Comparison of ENCODE assay signal across 13 cellular contexts in genomic region chr10:10293431-10293830, GRCh38.
DNase-seq lines count a peak whose midpoint lies in the region; ATAC-seq and TF ChIP-seq lines count a peak whose summit lies in the region.
"Had no signal": no experiment of that assay in that cellular context is flagged by ENCODE, and none has a peak within 500 bp of the region (broad histone marks: within the 10 kb centered on the region; RNA-seq: fewer than 3 reads in every experiment).

No MANE protein-coding gene starts in this region.

- POLR2A ChIA-PET in OCI-LY7 (lab: Charles Lee), result no interaction called here

- no peak overlapping the region for H2AFZ ChIP-seq in OCI-LY7 (ENCODE audit: low read length)

- H3K9me3 Mint-ChIP-seq in endodermal cell, result peaks cover 13% of the 10 kb centered on the region

- H3K4me1 ChIP-seq in endodermal cell (ENCODE audit: control insufficient read depth, insufficient read depth, low read length), result no peaks in the 10 kb centered on the region
- no peaks in the 10 kb centered on the region for H3K4me1 ChIP-seq in OCI-LY7 (ENCODE audit: insufficient read depth, low read length, poor library complexity, severe bottlenecking)
- no peaks in the 10 kb centered on the region for H3K4me1 ChIP-seq in effector memory CD4-positive, alpha-beta T cell (ENCODE audit: control insufficient read depth, insufficient read depth, low read length, poor library complexity, severe bottlenecking)
- H3K4me1 ChIP-seq: upper lobe of left lung had no signal

- intact Hi-C loops in OCI-LY7 (cut with micrococcal nuclease; ENCODE audit: unreplicated experiment), result no loop called here

- H3K36me3 Mint-ChIP-seq in endodermal cell (ENCODE audit: low read depth), result no peaks in the 10 kb centered on the region

- peaks cover 18% of the 10 kb centered on the region for H3K4me1 Mint-ChIP-seq in endodermal cell

- H3K27ac ChIP-seq in endodermal cell (ENCODE audit: low read depth, low read length) (no peak overlapping the region), OCI-LY7 (ENCODE audit: low read depth, low read length, poor library complexity, severe bottlenecking) (no peak overlapping the region)
- no peak overlapping the region for H3K27ac ChIP-seq in effector memory CD4-positive, alpha-beta T cell (ENCODE audit: insufficient read depth, low read length, poor library complexity, severe bottlenecking)
- H3K27ac ChIP-seq: C4-2B, SK-N-MC, upper lobe of left lung had no signal

- H3K9me3 ChIP-seq in endodermal cell (ENCODE audit: control insufficient read depth, low read length) (no peaks in the 10 kb centered on the region), OCI-LY7 (ENCODE audit: low read length) (no peaks in the 10 kb centered on the region)
- no peaks in the 10 kb centered on the region for H3K9me3 ChIP-seq in effector memory CD4-positive, alpha-beta T cell (ENCODE audit: control insufficient read depth, low read length)
- H3K9me3 ChIP-seq: upper lobe of left lung had no signal

- no peaks in the 10 kb centered on the region for H3K27me3 ChIP-seq in endodermal cell (ENCODE audit: control insufficient read depth, insufficient read depth, low read length, poor library complexity, severe bottlenecking)
- H3K27me3 ChIP-seq in effector memory CD4-positive, alpha-beta T cell (replicated peaks; ENCODE audit: control insufficient read depth, insufficient read depth, low read length, poor library complexity, severe bottlenecking), result no peaks in the 10 kb centered on the region
- H3K27me3 ChIP-seq: upper lobe of left lung had no signal

- ATAC-seq in left lobe of liver, result no peak

- DNase-seq in NCI-H526 (lab: John Stamatoyannopoulos, UW), result peak; percentile 58 to 76
- DNase-seq in endodermal cell, result peak; percentile 68
- peak; percentile 19 for DNase-seq in iris pigment epithelial cell (ENCODE audit: low read depth)
- peak; percentile 57 for DNase-seq in superior temporal gyrus (ENCODE audit: extremely low spot score)
- DNase-seq in NCI-H345 (lab: John Stamatoyannopoulos, UW), result no peak
- no peak for DNase-seq in OCI-LY7 (ENCODE audit: low spot score)
- DNase-seq in effector memory CD4-positive, alpha-beta T cell, result no peak
- no peak for DNase-seq in left lobe of liver (ENCODE audit: low spot score)
- DNase-seq: activated CD4-positive, alpha-beta T cell treated with anti-CD3 and anti-CD28 coated beads, Interleukin-2, amount 50 U/mL, for 48 hours; stimulated activated CD4-positive, alpha-beta T cell treated with anti-CD3 and anti-CD28 coated beads, Interleukin-2, amount 100 ng/mL, for 48 hours; upper lobe of left lung had no signal

- no peak overlapping the region for H3K4me3 ChIP-seq in endodermal cell (ENCODE audit: low read length)
- H3K4me3 ChIP-seq in OCI-LY7 (ENCODE audit: low read depth, low read length, poor library complexity, severe bottlenecking), result no peak overlapping the region
- H3K4me3 ChIP-seq in effector memory CD4-positive, alpha-beta T cell (ENCODE audit: insufficient read depth, low read depth, low read length, poor library complexity, severe bottlenecking), result no peak overlapping the region
- H3K4me3 ChIP-seq: SK-N-MC, upper lobe of left lung had no signal

- H3K27me3 Mint-ChIP-seq in endodermal cell (ENCODE audit: insufficient read depth), result no peaks in the 10 kb centered on the region

- CTCF ChIA-PET in OCI-LY7 (lab: Charles Lee; ENCODE audit: unreplicated experiment), result no interaction called here

- WGBS in endodermal cell (ENCODE audit: insufficient coverage in 1 of 2, insufficient read length in 1 of 2), 2 experiments, result 20 to 30% methylated on average over 2 to 5 of the region's 5 CpGs

- H3K27ac Mint-ChIP-seq in endodermal cell, result no peak overlapping the region

- H3K79me2 ChIP-seq in OCI-LY7 (ENCODE audit: insufficient read depth, low read depth, low read length), result no peaks in the 10 kb centered on the region

- H3K9ac ChIP-seq in endodermal cell (ENCODE audit: extremely low read depth, low read length, poor library complexity, severe bottlenecking), result no peak overlapping the region

- no TSS peak for BruUV-seq in OCI-LY7 (replicated peaks; lab: Mats Ljungman, UMichigan)

- no peaks in the 10 kb centered on the region for H3K9me2 ChIP-seq in OCI-LY7 (ENCODE audit: insufficient read depth, low read length)

- H4K20me1 ChIP-seq in OCI-LY7 (ENCODE audit: insufficient read depth, low read length), result no peaks in the 10 kb centered on the region

- H3K36me3 ChIP-seq in endodermal cell (ENCODE audit: control insufficient read depth, insufficient read depth, low read length) (no peaks in the 10 kb centered on the region), OCI-LY7 (ENCODE audit: insufficient read depth, low read length) (no peaks in the 10 kb centered on the region)
- no peaks in the 10 kb centered on the region for H3K36me3 ChIP-seq in effector memory CD4-positive, alpha-beta T cell (ENCODE audit: control insufficient read depth, insufficient read depth, low read length)
- H3K36me3 ChIP-seq: upper lobe of left lung had no signal

- no peak overlapping the region for H3K4me3 Mint-ChIP-seq in endodermal cell

- no peak for TF ChIP-seq CTCF in endodermal cell (conservative IDR thresholded peaks at IDR 0.05)
- TF ChIP-seq CTCF in OCI-LY7 (conservative IDR thresholded peaks at IDR 0.05; ENCODE audit: low read length), result no peak

- no peak overlapping the region for H3K4me2 ChIP-seq in OCI-LY7 (ENCODE audit: low read length)

Comparison
In these comparisons a context has a peak if more than half of its experiments do, and no peak if none do; other contexts are left out.
1. DNase-seq: peak in NCI-H526 (2 of 2), endodermal cell (single experiment), iris pigment epithelial cell (single experiment) and superior temporal gyrus (single experiment); none in NCI-H345 (single experiment), OCI-LY7 (single experiment), effector memory CD4-positive, alpha-beta T cell (0 of 3) and left lobe of liver (single experiment).